Comparison of ENCODE assay signal across 1 cellular context in genomic region chr5:73218552-73219171, GRCh38.
TF ChIP-seq lines count a peak whose summit lies in the region.

No MANE protein-coding gene starts in this region.

TF ChIP-seq in GM23338, 12 proteins besides CTCF, POLR2A, EP300 and RAD21 (continued from another document):
- TF ChIP-seq ZNF462 (CRISPR knock-in tag; IDR thresholded peaks at IDR 0.05) (no peak), JUNB (IDR thresholded peaks at IDR 0.05; ENCODE audit: unreplicated experiment) (no peak), ZNF114 (CRISPR knock-in tag; IDR thresholded peaks at IDR 0.05) (no peak), ZNF331 (CRISPR knock-in tag; IDR thresholded peaks at IDR 0.05; ENCODE audit: low read depth) (no peak), ETS1 (IDR thresholded peaks at IDR 0.05) (no peak), POLR2AphosphoS5 (IDR thresholded peaks at IDR 0.05; ENCODE audit: low read depth) (no peak), EZH2 (IDR thresholded peaks at IDR 0.05; ENCODE audit: low read depth, unreplicated experiment) (no peak), REST (IDR thresholded peaks at IDR 0.05; ENCODE audit: unreplicated experiment) (no peak), EZH2phosphoT487 (IDR thresholded peaks at IDR 0.05; ENCODE audit: unreplicated experiment) (no peak)
